In the genomic region with DNA sequence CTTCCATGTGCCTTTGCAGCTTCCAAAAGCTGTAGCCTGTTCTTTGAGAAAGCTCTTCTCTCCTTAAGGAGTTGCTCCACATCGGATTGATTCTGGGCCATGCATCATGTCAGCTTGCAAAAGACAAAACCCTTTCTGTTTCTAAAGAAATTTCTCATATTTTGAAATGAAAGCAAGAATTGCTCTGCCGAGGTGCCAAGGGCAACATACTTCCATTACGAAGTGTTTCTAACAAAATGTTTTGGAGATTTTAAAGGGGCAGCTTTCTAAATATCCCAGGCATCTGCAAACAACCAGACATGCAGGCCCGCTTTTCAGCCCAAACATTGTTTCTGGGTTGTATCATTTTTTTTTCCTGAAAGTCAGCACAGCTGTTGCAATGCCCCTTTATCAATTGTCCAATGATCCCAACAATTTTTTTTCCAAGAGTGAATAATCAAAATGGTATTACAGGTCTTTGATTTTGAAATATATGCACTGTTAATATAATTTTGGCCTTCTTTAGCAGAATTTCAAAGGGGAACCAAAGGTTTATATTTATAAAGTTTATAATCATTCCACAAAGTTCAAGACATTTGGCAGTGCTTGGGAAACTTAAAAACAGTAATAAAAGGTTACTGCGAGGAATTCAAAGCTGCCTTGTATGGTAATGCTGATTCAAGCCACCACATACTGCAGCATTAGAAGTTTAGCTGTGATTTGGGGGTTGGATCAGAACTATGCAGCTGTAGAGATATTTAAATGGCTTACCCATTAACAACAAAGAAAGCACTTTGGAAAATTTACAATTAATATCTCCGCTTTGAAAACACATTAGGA, we compare ENCODE assay signal across 7 cellular contexts.
DNase-seq lines count a peak whose midpoint lies in the region; ATAC-seq and TF ChIP-seq lines count a peak whose summit lies in the region.

No MANE protein-coding gene starts in this region.

- H4K8ac ChIP-seq in mesenchymal stem cell (ENCODE audit: low read length): no peak overlapping the region

- CTCF ChIA-PET in activated CD8-positive, alpha-beta T cell treated with anti-CD3 and anti-CD28 coated beads, Interleukin-2, amount 10 ng/mL, durations not matched to agents 7 days and 5 days (lab: Charles Lee): interaction anchor here (1.2 to 1.4 kb wide), 3 partner anchors 12 to 321 kb away, joined by 4 read pairs; no protein-coding TSS in a partner anchor

- H4K20me1 ChIP-seq in MM.1S (ENCODE audit: insufficient read depth, low read length): no peaks in the 10 kb centered on the region

- 12% methylated on average over 6 of the region's 6 CpGs for WGBS in mesenchymal stem cell

- ATAC-seq in upper lobe of right lung: no peak
- ATAC-seq in HG03196 (IDR thresholded peaks at IDR 0.05; ENCODE audit: unreplicated experiment): no peak
- ATAC-seq in activated CD8-positive, alpha-beta T cell treated with anti-CD3 and anti-CD28 coated beads, Interleukin-2, amount 10 ng/mL, durations not matched to agents 7 days and 5 days: no peak
- no peak for ATAC-seq in HG02798 (IDR thresholded peaks at IDR 0.05; ENCODE audit: poor library complexity, unreplicated experiment)

- no peak overlapping the region for H3K27ac Mint-ChIP-seq in activated CD8-positive, alpha-beta T cell treated with anti-CD3 and anti-CD28 coated beads, Interleukin-2, amount 10 ng/mL, durations not matched to agents 7 days and 5 days

- no peak for DNase-seq in MM.1S
- no peak for DNase-seq in coronary artery (ENCODE audit: low spot score)
- DNase-seq in mesenchymal stem cell: peak; percentile 61
- no peak for DNase-seq in upper lobe of right lung
- DNase-seq in activated CD8-positive, alpha-beta T cell treated with anti-CD3 and anti-CD28 coated beads, Interleukin-2, amount 10 ng/mL, durations not matched to agents 7 days and 5 days: no peak

- H3K4me3 Mint-ChIP-seq in activated CD8-positive, alpha-beta T cell treated with anti-CD3 and anti-CD28 coated beads, Interleukin-2, amount 10 ng/mL, durations not matched to agents 7 days and 5 days: no peak overlapping the region

- no peaks in the 10 kb centered on the region for H3F3A ChIP-seq in MM.1S (ENCODE audit: insufficient read depth, low read length)

- no peak overlapping the region for H4K91ac ChIP-seq in mesenchymal stem cell (ENCODE audit: low read length)

- H3K4me1 ChIP-seq in MM.1S (ENCODE audit: low read length): no peaks in the 10 kb centered on the region
- peaks cover 5% of the 10 kb centered on the region for H3K4me1 ChIP-seq in mesenchymal stem cell (ENCODE audit: control insufficient read depth, insufficient read depth, low read depth, low read length)
- peaks cover 18% of the 10 kb centered on the region for H3K4me1 ChIP-seq in upper lobe of right lung

- H3K79me1 ChIP-seq in mesenchymal stem cell (replicated peaks; ENCODE audit: low read length, poor library complexity, severe bottlenecking): peaks cover 4% of the 10 kb centered on the region

- H2BK5ac ChIP-seq in mesenchymal stem cell (ENCODE audit: low read depth, low read length, poor library complexity, severe bottlenecking): peak overlapping the region; percentile 48

- H3K27me3 ChIP-seq in MM.1S (replicated peaks; ENCODE audit: insufficient read depth, low read length): no peaks in the 10 kb centered on the region
- no peaks in the 10 kb centered on the region for H3K27me3 ChIP-seq in mesenchymal stem cell (ENCODE audit: control insufficient read depth in 1 of 2, insufficient read depth in 1 of 2, low read length in 2 of 2)
- H3K27me3 ChIP-seq in upper lobe of right lung: no peaks in the 10 kb centered on the region

- H3K4ac ChIP-seq in mesenchymal stem cell (ENCODE audit: low read depth in 1 of 2, low read length in 2 of 2): peak overlapping the region in 1 of 2 experiments; percentile 26

- H2AK5ac ChIP-seq in mesenchymal stem cell (ENCODE audit: low read length, severe bottlenecking): no peak overlapping the region

- no peaks in the 10 kb centered on the region for H3K79me2 ChIP-seq in MM.1S (ENCODE audit: low read length)

- no peaks in the 10 kb centered on the region for H3K9me2 ChIP-seq in MM.1S (replicated peaks; ENCODE audit: insufficient read depth, low read length)

- H3K4me2 ChIP-seq in MM.1S (ENCODE audit: low read depth, low read length): peak overlapping the region; percentile 8; the same call in 1 of the 2 replicates
- H3K4me2 ChIP-seq in mesenchymal stem cell (ENCODE audit: low read length, poor library complexity, severe bottlenecking): peak overlapping the region; percentile 59

- intact Hi-C loops in upper lobe of right lung (cut with DNase I): no loop called here

- H3K4me3 ChIP-seq in MM.1S (ENCODE audit: low read length) (no peak overlapping the region), coronary artery (peak overlapping the region; percentile 38), mesenchymal stem cell (ENCODE audit: insufficient read depth in 1 of 2, low read depth in 1 of 2, low read length in 2 of 2) (peak overlapping the region in 1 of 2 experiments; percentile 66), upper lobe of right lung (no peak overlapping the region)

- H2BK120ac ChIP-seq in mesenchymal stem cell (ENCODE audit: low read depth, low read length): no peak overlapping the region

- H3K9ac ChIP-seq in MM.1S (ENCODE audit: low read length) (no peak overlapping the region), mesenchymal stem cell (ENCODE audit: low read length) (peak overlapping the region; percentile 84)

- no peaks in the 10 kb centered on the region for H3K4me1 Mint-ChIP-seq in activated CD8-positive, alpha-beta T cell treated with anti-CD3 and anti-CD28 coated beads, Interleukin-2, amount 10 ng/mL, durations not matched to agents 7 days and 5 days (ENCODE audit: low read depth)

- POLR2A ChIA-PET in activated CD8-positive, alpha-beta T cell treated with anti-CD3 and anti-CD28 coated beads, Interleukin-2, amount 10 ng/mL, durations not matched to agents 7 days and 5 days (lab: Charles Lee): no interaction called here

- no peak overlapping the region for H3K14ac ChIP-seq in mesenchymal stem cell (ENCODE audit: low read length in 2 of 2)

- H3K9me3 ChIP-seq in MM.1S (replicated peaks; ENCODE audit: insufficient read depth, low read length) (no peaks in the 10 kb centered on the region), mesenchymal stem cell (ENCODE audit: control insufficient read depth, low read length) (peaks cover under 1% of the 10 kb centered on the region), upper lobe of right lung (no peaks in the 10 kb centered on the region)

- H3K18ac ChIP-seq in mesenchymal stem cell (ENCODE audit: low read depth in 1 of 2, low read length in 2 of 2): no peak overlapping the region

- H2BK12ac ChIP-seq in mesenchymal stem cell (ENCODE audit: low read length in 2 of 2): peak overlapping the region in 1 of 2 experiments; percentile 42

- no peak overlapping the region for H3K23ac ChIP-seq in mesenchymal stem cell (ENCODE audit: low read length in 2 of 2)

- no peaks in the 10 kb centered on the region for H3K36me3 ChIP-seq in MM.1S (replicated peaks; ENCODE audit: insufficient read depth, low read length)
- H3K36me3 ChIP-seq in mesenchymal stem cell (ENCODE audit: control insufficient read depth in 1 of 2, insufficient read depth in 2 of 2, low read depth in 1 of 2, low read length in 2 of 2): no peaks in the 10 kb centered on the region
- no peaks in the 10 kb centered on the region for H3K36me3 ChIP-seq in upper lobe of right lung

- no peaks in the 10 kb centered on the region for H3K9me3 Mint-ChIP-seq in activated CD8-positive, alpha-beta T cell treated with anti-CD3 and anti-CD28 coated beads, Interleukin-2, amount 10 ng/mL, durations not matched to agents 7 days and 5 days (ENCODE audit: insufficient read depth)

- 0 out of 2 replicates have a peak overlapping the region, but pooled peaks have one; percentile 4 for H2AFZ ChIP-seq in MM.1S (ENCODE audit: low read length)
- no peak overlapping the region for H2AFZ ChIP-seq in mesenchymal stem cell (ENCODE audit: low read depth, low read length)

- no peak overlapping the region for H3K27ac ChIP-seq in MM.1S (ENCODE audit: low read length)
- H3K27ac ChIP-seq in coronary artery: peak overlapping the region; percentile 9 to 76
- H3K27ac ChIP-seq in mesenchymal stem cell (ENCODE audit: low read length, poor library complexity, severe bottlenecking): peak overlapping the region; percentile 97
- peak overlapping the region; percentile 44 for H3K27ac ChIP-seq in upper lobe of right lung

- no peaks in the 10 kb centered on the region for H3K36me3 Mint-ChIP-seq in activated CD8-positive, alpha-beta T cell treated with anti-CD3 and anti-CD28 coated beads, Interleukin-2, amount 10 ng/mL, durations not matched to agents 7 days and 5 days (ENCODE audit: low read depth)

- TF ChIP-seq CTCF in MM.1S (IDR thresholded peaks at IDR 0.05; ENCODE audit: low read length) (no peak), coronary artery (IDR thresholded peaks at IDR 0.05) (no peak), upper lobe of right lung (IDR thresholded peaks at IDR 0.05) (no peak)

- no peak overlapping the region for H2BK15ac ChIP-seq in mesenchymal stem cell (ENCODE audit: low read depth, poor library complexity, severe bottlenecking)

- peaks cover 36% of the 10 kb centered on the region for H3K27me3 Mint-ChIP-seq in activated CD8-positive, alpha-beta T cell treated with anti-CD3 and anti-CD28 coated beads, Interleukin-2, amount 10 ng/mL, durations not matched to agents 7 days and 5 days (ENCODE audit: low read depth)
